Comparison of ENCODE assay signal across 25 cellular contexts in genomic region chr2:176212276-176212675, GRCh38. TPM values are rescaled to one million over a fixed set of nuclear protein-coding genes. Genes with fewer than 3 reads are reported as not detected.
DNase-seq lines count a peak whose midpoint lies in the region; ATAC-seq, FAIRE-seq and TF ChIP-seq lines count a peak whose summit lies in the region.
"Had no signal": no experiment of that assay in that cellular context is flagged by ENCODE, and none has a peak within 500 bp of the region (broad histone marks: within the 10 kb centered on the region; RNA-seq: fewer than 3 reads in every experiment).

No MANE protein-coding gene starts in this region.

- no peaks in the 10 kb centered on the region for H3K9me3 ChIP-seq in endothelial cell of umbilical vein (replicated peaks; ENCODE audit: control insufficient read depth, insufficient read depth, low read length)
- H3K9me3 ChIP-seq: A549; BE2C; BLaER1 treated with 17β-estradiol and CSF1 and Interleukin-3, amounts not matched to agents 10 nM and 100 nM had no signal

- ATAC-seq in GM21526 (IDR thresholded peaks at IDR 0.05; ENCODE audit: low FRiP score, unreplicated experiment) (no peak), HG03460 (IDR thresholded peaks at IDR 0.05; ENCODE audit: unreplicated experiment) (no peak)
- ATAC-seq: A549 had no signal

- FAIRE-seq in H54 (lab: Jason Lieb, UNC) (peak; percentile 64), endothelial cell of umbilical vein (lab: Jason Lieb, UNC) (no peak)
- FAIRE-seq: A549, D721Med, GM12892 had no signal

- no peak overlapping the region for H3K9ac ChIP-seq in endothelial cell of umbilical vein (replicated peaks; ENCODE audit: extremely low read depth, insufficient read depth, low read length)
- H3K9ac ChIP-seq: BLaER1 treated with 17β-estradiol and CSF1 and Interleukin-3, amounts not matched to agents 10 nM and 100 nM; GM23248 had no signal

- TF ChIP-seq POLR2A in H54 (IDR thresholded peaks at IDR 0.05; ENCODE audit: low read depth, low read length) (no peak), endothelial cell of umbilical vein (IDR thresholded peaks at IDR 0.05; ENCODE audit: low read depth, low read length) (no peak)

- H3K79me2 ChIP-seq in endothelial cell of umbilical vein (ENCODE audit: control insufficient read depth, insufficient read depth, low read length), result no peaks in the 10 kb centered on the region

- H3K27ac ChIP-seq in endothelial cell of umbilical vein (ENCODE audit: insufficient read depth, low read depth, low read length), result no peak overlapping the region
- H3K27ac ChIP-seq: A549; BLaER1 treated with 17β-estradiol and CSF1 and Interleukin-3, amounts not matched to agents 10 nM and 100 nM; GM23248 had no signal

- no peak overlapping the region for H3K4me3 ChIP-seq in endothelial cell of umbilical vein (replicated peaks in 1 of 3; ENCODE audit: insufficient read depth in 1 of 3, low read depth in 1 of 3, low read length in 3 of 3)
- H3K4me3 ChIP-seq: A549; BLaER1 treated with 17β-estradiol and CSF1 and Interleukin-3, amounts not matched to agents 10 nM and 100 nM; GM23248 had no signal

- TF ChIP-seq CTCF in endothelial cell of umbilical vein (IDR thresholded peaks at IDR 0.05; ENCODE audit: extremely low read depth in 1 of 2, insufficient read depth in 1 of 2, low read depth in 1 of 2, low read length in 2 of 2), result no peak
- no peak for TF ChIP-seq CTCF in GM10266 (IDR thresholded peaks at IDR 0.05; ENCODE audit: control insufficient read depth, insufficient read depth, low read depth, missing control alignments)

- dilution Hi-C loops in endothelial cell of umbilical vein (cut with MboI; ENCODE audit: extremely low pct_ligation_motif_present, low sequenced_read_pairs), result no loop called here

- H3K4me2 ChIP-seq in endothelial cell of umbilical vein (ENCODE audit: insufficient read depth, low read length), result no peak overlapping the region
- H3K4me2 ChIP-seq: A549; BLaER1 treated with 17β-estradiol and CSF1 and Interleukin-3, amounts not matched to agents 10 nM and 100 nM had no signal

- H3K4me1 ChIP-seq in endothelial cell of umbilical vein (ENCODE audit: control insufficient read depth, extremely low read depth, insufficient read depth, low read length), result peaks cover 6% of the 10 kb centered on the region
- H3K4me1 ChIP-seq: A549; BE2C; BLaER1 treated with 17β-estradiol and CSF1 and Interleukin-3, amounts not matched to agents 10 nM and 100 nM had no signal

- no peaks in the 10 kb centered on the region for H4K20me1 ChIP-seq in endothelial cell of umbilical vein (replicated peaks; ENCODE audit: control insufficient read depth, extremely low read depth, insufficient read depth, low read length)
- H4K20me1 ChIP-seq: BLaER1 treated with 17β-estradiol and CSF1 and Interleukin-3, amounts not matched to agents 10 nM and 100 nM had no signal

- DNase-seq in H54 (ENCODE audit: insufficient read length, low spot score) (no peak), dedifferentiated amniotic fluid mesenchymal stem cell (ENCODE audit: extremely low spot score) (peak; percentile 8), endothelial cell of umbilical vein (ENCODE audit: low read depth, low spot score) (peak; percentile 69), GM10266 (ENCODE audit: extremely low spot score) (no peak), DMS153 treated with DMSO at 0.1 percent for 48 hours (lab: John Stamatoyannopoulos, UW; ENCODE audit: unreplicated experiment) (no peak)
- DNase-seq: 8988T; ACHN; AML-193; BE2C; CD4-positive, alpha-beta T cell; CD8-positive, alpha-beta memory T cell; DMS 273 treated with DMSO at 0.1 percent for 48 hours; DMS53; DMS79 treated with DMSO at 0.1 percent for 48 hours; GF-D8; GM23248; H7; HCEC 1CT had no signal

- H3K36me3 ChIP-seq in endothelial cell of umbilical vein (ENCODE audit: control insufficient read depth in 2 of 2, extremely low read depth in 1 of 2, insufficient read depth in 2 of 2, low read length in 2 of 2), result no peaks in the 10 kb centered on the region
- H3K36me3 ChIP-seq: BE2C; BLaER1 treated with 17β-estradiol and CSF1 and Interleukin-3, amounts not matched to agents 10 nM and 100 nM had no signal

- POLR2A ChIA-PET in endothelial cell of umbilical vein (lab: Charles Lee), result no interaction called here

- peak overlapping the region; percentile 0 for H2AFZ ChIP-seq in endothelial cell of umbilical vein (ENCODE audit: low read depth, low read length)
- H2AFZ ChIP-seq: GM23248 had no signal

- H3K27me3 ChIP-seq in endothelial cell of umbilical vein (ENCODE audit: control insufficient read depth in 2 of 2, insufficient read depth in 2 of 2, low read length in 2 of 2), result no peaks in the 10 kb centered on the region
- H3K27me3 ChIP-seq: BE2C; BLaER1 treated with 17β-estradiol and CSF1 and Interleukin-3, amounts not matched to agents 10 nM and 100 nM had no signal

- BruUV-seq in endothelial cell of umbilical vein (replicated peaks; lab: Mats Ljungman, UMichigan), result no TSS peak

- CTCF ChIA-PET in endothelial cell of umbilical vein (lab: Charles Lee), result interaction anchor here (1.0 to 1.7 kb wide), 5 partner anchors 11 to 342 kb away, joined by 3 to 5 read pairs (median 3); no protein-coding TSS in a partner anchor

- no peaks in the 10 kb centered on the region for H3K9me1 ChIP-seq in endothelial cell of umbilical vein (replicated peaks; ENCODE audit: control insufficient read depth, extremely low read depth, insufficient read depth, low read length)

- intact Hi-C loops in endothelial cell of umbilical vein (cut with micrococcal nuclease), result no loop called here

TF ChIP-seq in endothelial cell of umbilical vein, 7 proteins besides CTCF, POLR2A, EP300 and RAD21:
- no peak for TF ChIP-seq MAX (IDR thresholded peaks at IDR 0.05; ENCODE audit: insufficient read depth, insufficient read length)
- no peak for TF ChIP-seq MYC (IDR thresholded peaks at IDR 0.05; ENCODE audit: low read depth, low read length)

RNA-seq across cellular contexts. Expression of gene HOXD1, which starts 23.8 kb away (rescaled TPM):
- 10.4 and 14.1 TPM in 2 replicates for total RNA-seq in endothelial cell of umbilical vein
- polyA plus RNA-seq in endothelial cell of umbilical vein, result 6.6 and 8.7 TPM in 2 replicates
- 5.8 and 6.1 TPM in 2 replicates for polyA plus RNA-seq in endothelial cell of umbilical vein (2011; cell fraction: cytosol; rRNA removed)
- polyA plus RNA-seq in endothelial cell of umbilical vein (2011; cell fraction: nucleus; rRNA removed), result 12.7 and 15.6 TPM in 2 replicates
- 12.0 and 23.9 TPM in 2 replicates for polyA plus RNA-seq in endothelial cell of umbilical vein (2012)
- 2.2 and 3.5 TPM in 2 replicates for polyA minus RNA-seq in endothelial cell of umbilical vein
- not detected for polyA minus RNA-seq in endothelial cell of umbilical vein (2011; cell fraction: cytosol; rRNA and poly(A)+ RNA removed)
- 3.4 and 3.5 TPM in 2 replicates for polyA minus RNA-seq in endothelial cell of umbilical vein (2011; cell fraction: nucleus; rRNA and poly(A)+ RNA removed)
- total RNA-seq: CD4-positive, alpha-beta T cell; CD8-positive, alpha-beta memory T cell; H7 had no signal
- polyA plus RNA-seq: CD14-positive monocyte; CD8-positive, alpha-beta memory T cell had no signal

RNA-seq across cellular contexts. Expression of gene HOXD3, which starts 55.2 kb away (rescaled TPM):
- total RNA-seq in endothelial cell of umbilical vein, result 15.3 and 20.9 TPM in 2 replicates
- polyA plus RNA-seq in endothelial cell of umbilical vein, result 2.9 and 3.3 TPM in 2 replicates
- polyA plus RNA-seq in endothelial cell of umbilical vein (2011; cell fraction: cytosol; rRNA removed), result 1.6 and 2.2 TPM in 2 replicates
- 11.1 and 12.3 TPM in 2 replicates for polyA plus RNA-seq in endothelial cell of umbilical vein (2011; cell fraction: nucleus; rRNA removed)
- 4.4 and 6.2 TPM in 2 replicates for polyA plus RNA-seq in endothelial cell of umbilical vein (2012)
- 4.1 and 7.1 TPM in 2 replicates for polyA minus RNA-seq in endothelial cell of umbilical vein
- not detected for polyA minus RNA-seq in endothelial cell of umbilical vein (2011; cell fraction: cytosol; rRNA and poly(A)+ RNA removed)
- 17.5 and 23.8 TPM in 2 replicates for polyA minus RNA-seq in endothelial cell of umbilical vein (2011; cell fraction: nucleus; rRNA and poly(A)+ RNA removed)
- total RNA-seq: CD4-positive, alpha-beta T cell; CD8-positive, alpha-beta memory T cell; H7 had no signal
- polyA plus RNA-seq: CD14-positive monocyte; CD8-positive, alpha-beta memory T cell had no signal

RNA-seq across cellular contexts. Expression of gene MTX2, which starts 57.0 kb away (rescaled TPM):
- total RNA-seq in endothelial cell of umbilical vein, result 31.3 and 31.7 TPM in 2 replicates
- 23.6 and 31.3 TPM in 2 replicates for polyA plus RNA-seq in endothelial cell of umbilical vein
- 44.8 and 47.0 TPM in 2 replicates for polyA plus RNA-seq in endothelial cell of umbilical vein (2011; cell fraction: cytosol; rRNA removed)
- polyA plus RNA-seq in endothelial cell of umbilical vein (2011; cell fraction: nucleus; rRNA removed), result 48.7 and 51.9 TPM in 2 replicates
- polyA plus RNA-seq in endothelial cell of umbilical vein (2012), result 42.9 and 54.2 TPM in 2 replicates
- 12.6 and 16.6 TPM in 2 replicates for polyA minus RNA-seq in endothelial cell of umbilical vein
- polyA minus RNA-seq in endothelial cell of umbilical vein (2011; cell fraction: cytosol; rRNA and poly(A)+ RNA removed), result 8.6 TPM
- polyA minus RNA-seq in endothelial cell of umbilical vein (2011; cell fraction: nucleus; rRNA and poly(A)+ RNA removed), result 8.6 and 37.7 TPM in 2 replicates

Comparison
In these comparisons a context has a peak if more than half of its experiments do, and no peak if none do; other contexts are left out.
1. DNase-seq: peak in dedifferentiated amniotic fluid mesenchymal stem cell (single experiment) and endothelial cell of umbilical vein (single experiment); none in H54 (single experiment), GM10266 (single experiment) and DMS153 treated with DMSO at 0.1 percent for 48 hours (single experiment).